In genomic region chr12:65741662-65742480, GRCh38 we compare ENCODE assay signal across 9 cellular contexts.
DNase-seq lines count a peak whose midpoint lies in the region; ATAC-seq and TF ChIP-seq lines count a peak whose summit lies in the region.
"Had no signal": no experiment of that assay in that cellular context is flagged by ENCODE, and none has a peak within 500 bp of the region (broad histone marks: within the 10 kb centered on the region; RNA-seq: fewer than 3 reads in every experiment).

No MANE protein-coding gene starts in this region.

- CTCF ChIA-PET in activated CD4-positive, alpha-beta T cell treated with anti-CD3 and anti-CD28 coated beads for 36 hours (lab: Charles Lee), result interaction anchor here (1.8 kb wide), 1 partner anchor 8 kb away, joined by 7 read pairs; no protein-coding TSS in a partner anchor

- no peak for TF ChIP-seq CTCF in breast epithelium (IDR thresholded peaks at IDR 0.05)

- TF ChIP-seq POLR2A in breast epithelium (IDR thresholded peaks at IDR 0.05), result no peak

- peak; percentile 35 for DNase-seq in activated CD4-positive, alpha-beta T cell treated with anti-CD3 and anti-CD28 coated beads for 36 hours
- no peak for DNase-seq in activated CD4-positive, alpha-beta T cell treated with anti-CD3 and anti-CD28 coated beads, Interleukin-2, amount 50 U/mL, for 1 hour
- DNase-seq in breast epithelium (ENCODE audit: low spot score in 2 of 2) (no peak), immature natural killer cell (peak; percentile 19 to 37 (median 28)), posterior vena cava (ENCODE audit: low spot score) (no peak), G401 (ENCODE audit: low spot score) (no peak)
- DNase-seq: DND-41 had no signal

- no peaks in the 10 kb centered on the region for H3K36me3 ChIP-seq in breast epithelium
- no peaks in the 10 kb centered on the region for H3K36me3 ChIP-seq in skeletal muscle tissue (ENCODE audit: control insufficient read depth in 3 of 3, insufficient read depth in 3 of 3, low read length in 3 of 3)

- H3K27ac ChIP-seq in breast epithelium (peak overlapping the region in 1 of 2 donors; percentile 41), skeletal muscle tissue (ENCODE audit: low read depth, low read length) (no peak overlapping the region)

- peak overlapping the region in 1 of 3 donors; percentile 25 for H3K9ac ChIP-seq in skeletal muscle tissue (ENCODE audit: low read depth in 1 of 3, low read length in 3 of 3)

- H3K9me3 Mint-ChIP-seq in activated CD4-positive, alpha-beta T cell treated with anti-CD3 and anti-CD28 coated beads for 36 hours (ENCODE audit: low read depth), result no peaks in the 10 kb centered on the region
- H3K9me3 Mint-ChIP-seq in immature natural killer cell, result peaks cover 0 to 2% (median 0%) of the 10 kb centered on the region in 6 donors

- peak overlapping the region; percentile 52 to 83 (median 54) for H3K4me3 ChIP-seq in breast epithelium
- peak overlapping the region; percentile 51 to 65 (median 58) for H3K4me3 ChIP-seq in skeletal muscle tissue (ENCODE audit: low read length in 3 of 3)

- H3K9me3 ChIP-seq in breast epithelium, result no peaks in the 10 kb centered on the region
- H3K9me3 ChIP-seq in skeletal muscle tissue (ENCODE audit: control insufficient read depth in 3 of 3, low read length in 3 of 3), result no peaks in the 10 kb centered on the region

- in situ Hi-C loops in G401 (cut with HindIII; ENCODE audit: low sequenced_read_pairs), result no loop called here

- POLR2A ChIA-PET in activated CD4-positive, alpha-beta T cell treated with anti-CD3 and anti-CD28 coated beads for 36 hours (lab: Charles Lee), result interaction anchor here (0.6 to 1.0 kb wide), 2 partner anchors 10 to 391 kb away, joined by 3 read pairs; no protein-coding TSS in a partner anchor

- intact Hi-C loops in activated CD4-positive, alpha-beta T cell treated with anti-CD3 and anti-CD28 coated beads for 36 hours (cut with DNase I, micrococcal nuclease), result loop anchor here (2.0 to 10.0 kb wide), 4 partner anchors 15 to 85 kb away; partner anchors contain the start of gene HMGA2 (in 2 of the 2)
- intact Hi-C loops in breast epithelium (cut with DNase I; ENCODE audit: low total_unique reads), result no loop called here
- intact Hi-C loops in posterior vena cava (cut with DNase I), result no loop called here

- H3K36me3 Mint-ChIP-seq in activated CD4-positive, alpha-beta T cell treated with anti-CD3 and anti-CD28 coated beads for 36 hours (ENCODE audit: low read depth), result no peaks in the 10 kb centered on the region
- no peaks in the 10 kb centered on the region for H3K36me3 Mint-ChIP-seq in immature natural killer cell

- peaks cover 29% of the 10 kb centered on the region for H3K27me3 Mint-ChIP-seq in activated CD4-positive, alpha-beta T cell treated with anti-CD3 and anti-CD28 coated beads for 36 hours
- peaks cover 7 to 21% (median 8%) of the 10 kb centered on the region in 3 donors for H3K27me3 Mint-ChIP-seq in immature natural killer cell (ENCODE audit: low read depth in 3 of 3)

- H3K4me1 ChIP-seq in breast epithelium (no peaks in the 10 kb centered on the region), skeletal muscle tissue (ENCODE audit: control insufficient read depth in 3 of 3, insufficient read depth in 3 of 3, low read length in 3 of 3) (no peaks in the 10 kb centered on the region)

- peak overlapping the region; percentile 67 for H3K4me3 Mint-ChIP-seq in activated CD4-positive, alpha-beta T cell treated with anti-CD3 and anti-CD28 coated beads for 36 hours
- H3K4me3 Mint-ChIP-seq in immature natural killer cell, result peak overlapping the region; percentile 81 to 92 (median 87)

- ATAC-seq in activated CD4-positive, alpha-beta T cell treated with anti-CD3 and anti-CD28 coated beads for 36 hours, result no peak

- H3K27me3 ChIP-seq in breast epithelium, result peaks cover 0 to 18% of the 10 kb centered on the region in 2 donors
- peaks cover 13 to 24% (median 21%) of the 10 kb centered on the region in 3 donors for H3K27me3 ChIP-seq in skeletal muscle tissue (ENCODE audit: control insufficient read depth in 3 of 3, insufficient read depth in 3 of 3, low read length in 3 of 3)

- no peak overlapping the region for H3K27ac Mint-ChIP-seq in activated CD4-positive, alpha-beta T cell treated with anti-CD3 and anti-CD28 coated beads for 36 hours
- H3K27ac Mint-ChIP-seq in immature natural killer cell, result peak overlapping the region in 2 of 6 donors; percentile 41 to 86

- H3K4me1 Mint-ChIP-seq in activated CD4-positive, alpha-beta T cell treated with anti-CD3 and anti-CD28 coated beads for 36 hours, result peaks cover 11% of the 10 kb centered on the region
- H3K4me1 Mint-ChIP-seq in immature natural killer cell, result peaks cover 17 to 19% of the 10 kb centered on the region in 2 donors

TF ChIP-seq in PFSK-1, 5 proteins besides CTCF, POLR2A, EP300 and RAD21:
- TF ChIP-seq POLR2AphosphoS5 (IDR thresholded peaks at IDR 0.05; ENCODE audit: low read depth, low read length) (peak; percentile 56; the same call in 1 of the 2 replicates), TAF1 (IDR thresholded peaks at IDR 0.05; ENCODE audit: borderline replicate concordance, insufficient read depth, low read length) (no peak), FOXP2 (optimal IDR thresholded peaks at IDR 0.05; ENCODE audit: borderline replicate concordance, extremely low read depth, extremely low read length, insufficient read depth) (no peak)

Comparison
In these comparisons a context has a peak if more than half of its experiments do, and no peak if none do; other contexts are left out.
1. DNase-seq: peak in activated CD4-positive, alpha-beta T cell treated with anti-CD3 and anti-CD28 coated beads for 36 hours (single experiment) and immature natural killer cell (3 of 3); none in activated CD4-positive, alpha-beta T cell treated with anti-CD3 and anti-CD28 coated beads, Interleukin-2, amount 50 U/mL, for 1 hour (single experiment), breast epithelium (0 of 2), posterior vena cava (single experiment) and G401 (single experiment).
2. intact Hi-C loops: an anchor here in activated CD4-positive, alpha-beta T cell treated with anti-CD3 and anti-CD28 coated beads for 36 hours (2.0 to 10.0 kb wide); none called in breast epithelium and posterior vena cava.